In the genomic region with DNA sequence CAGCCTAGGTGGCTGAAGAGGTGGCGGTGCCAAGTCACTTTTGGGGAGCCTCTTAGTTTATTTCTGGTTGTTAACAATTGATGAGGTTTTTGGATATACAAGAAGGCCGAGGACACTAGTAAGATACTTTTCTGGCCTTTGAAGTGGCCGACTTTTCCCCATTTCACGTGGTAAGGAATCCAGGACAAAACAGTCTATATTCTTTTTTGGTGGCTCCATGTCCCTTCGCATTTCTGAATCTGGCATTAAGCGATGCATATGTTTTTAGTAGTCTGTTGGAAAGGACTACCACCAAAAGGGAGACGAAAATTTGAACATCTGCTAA, we compare ENCODE assay signal across 8 cellular contexts. TPM values are rescaled to one million over a fixed set of nuclear protein-coding genes. Genes with fewer than 3 reads are reported as not detected.
DNase-seq lines count a peak whose midpoint lies in the region; ATAC-seq and TF ChIP-seq lines count a peak whose summit lies in the region.

No MANE protein-coding gene starts in this region.

- no peak for TF ChIP-seq POLR2A in sigmoid colon (IDR thresholded peaks at IDR 0.05)

- H3K36me3 ChIP-seq in GM06990 (ENCODE audit: control insufficient read depth, insufficient read depth, low read length): peaks cover 2% of the 10 kb centered on the region
- peaks cover 41% of the 10 kb centered on the region for H3K36me3 ChIP-seq in RWPE2 (ENCODE audit: low read depth)
- peaks cover 2% of the 10 kb centered on the region for H3K36me3 ChIP-seq in fibroblast of lung (ENCODE audit: control insufficient read depth, insufficient read depth, low read length)
- H3K36me3 ChIP-seq in sigmoid colon: peaks cover 0 to 34% (median 10%) of the 10 kb centered on the region in 4 donors

- H3K9me3 ChIP-seq in RWPE2 (ENCODE audit: severe bottlenecking) (no peaks in the 10 kb centered on the region), fibroblast of lung (ENCODE audit: control insufficient read depth, insufficient read depth, low read depth, low read length) (no peaks in the 10 kb centered on the region), sigmoid colon (no peaks in the 10 kb centered on the region)

- H3K4me1 ChIP-seq in RWPE2 (ENCODE audit: insufficient read depth, poor library complexity, severe bottlenecking) (peaks cover 24% of the 10 kb centered on the region), fibroblast of lung (ENCODE audit: control insufficient read depth, extremely low read depth, insufficient read depth, low read length) (peaks cover 6% of the 10 kb centered on the region), sigmoid colon (peaks cover 0 to 49% (median 26%) of the 10 kb centered on the region in 4 donors)

- H3K4me3 ChIP-seq in GM06990 (replicated peaks; ENCODE audit: low read depth, low read length) (peak overlapping the region; percentile 93), RWPE2 (ENCODE audit: severe bottlenecking) (peak overlapping the region; percentile 48), fibroblast of lung (replicated peaks in 1 of 4; ENCODE audit: control extremely low read depth in 1 of 4, insufficient read depth in 1 of 4, low read depth in 3 of 4, low read length in 4 of 4) (peak overlapping the region; percentile 67 to 74 (median 70)), sigmoid colon (peak overlapping the region; percentile 66 to 93 (median 92))

- peak overlapping the region; percentile 81 for H3K4me2 ChIP-seq in fibroblast of lung (ENCODE audit: extremely low read depth, insufficient read depth, low read length)

- no peaks in the 10 kb centered on the region for H4K20me1 ChIP-seq in fibroblast of lung (ENCODE audit: control insufficient read depth, extremely low read depth, insufficient read depth, low read length)

- peaks cover 31% of the 10 kb centered on the region for H3K79me2 ChIP-seq in fibroblast of lung (ENCODE audit: control insufficient read depth, insufficient read depth, low read length)

- H3K27ac ChIP-seq in RWPE2 (ENCODE audit: poor library complexity, severe bottlenecking) (peak overlapping the region; percentile 90), fibroblast of lung (ENCODE audit: insufficient read depth, low read length) (peak overlapping the region; percentile 23), sigmoid colon (peak overlapping the region; percentile 95 to 99 (median 97))

- intact Hi-C loops in sigmoid colon (cut with DNase I): loop anchor here (2.0 to 10.0 kb wide), 5 partner anchors 39 to 1899 kb away; partner anchors contain the start of genes DNAJC1 and OTUD1

- TF ChIP-seq EP300 in sigmoid colon (IDR thresholded peaks at IDR 0.05): no peak

- no peak for ATAC-seq in RWPE2 (ENCODE audit: low read depth)
- ATAC-seq in GM21423 (IDR thresholded peaks at IDR 0.05; ENCODE audit: unreplicated experiment): no peak
- no peak for ATAC-seq in GM18861 (IDR thresholded peaks at IDR 0.05; ENCODE audit: unreplicated experiment)
- no peak for ATAC-seq in GM21786 (IDR thresholded peaks at IDR 0.05; ENCODE audit: unreplicated experiment)

- no peak for TF ChIP-seq CTCF in GM06990 (IDR thresholded peaks at IDR 0.05; ENCODE audit: insufficient read depth, low read length, poor library complexity, severe bottlenecking)
- TF ChIP-seq CTCF in RWPE2 (IDR thresholded peaks at IDR 0.05; ENCODE audit: poor library complexity, severe bottlenecking): no peak
- TF ChIP-seq CTCF in fibroblast of lung (conservative IDR thresholded peaks at IDR 0.05 in 1 of 2, IDR thresholded peaks at IDR 0.05 in 1 of 2; ENCODE audit: low read depth in 1 of 2, low read length in 2 of 2): no peak
- no peak for TF ChIP-seq CTCF in sigmoid colon (IDR thresholded peaks at IDR 0.05)

- no peak overlapping the region for H2AFZ ChIP-seq in fibroblast of lung (ENCODE audit: low read length)

- 48 to 49% methylated on average over 7 of the region's 7 CpGs for WGBS in sigmoid colon, 2 donors

- H3K9ac ChIP-seq in fibroblast of lung (ENCODE audit: insufficient read depth, low read length): peak overlapping the region; percentile 58

- H3K27me3 ChIP-seq in GM06990 (replicated peaks; ENCODE audit: control insufficient read depth, insufficient read depth, low read length) (no peaks in the 10 kb centered on the region), RWPE2 (ENCODE audit: insufficient read depth, poor library complexity, severe bottlenecking) (no peaks in the 10 kb centered on the region), fibroblast of lung (ENCODE audit: control insufficient read depth, insufficient read depth, low read length) (no peaks in the 10 kb centered on the region), sigmoid colon (no peaks in the 10 kb centered on the region)

- DNase-seq in GM06990 (ENCODE audit: extremely low read depth, insufficient read length) (no peak), RWPE2 (ENCODE audit: low spot score) (no peak), fibroblast of lung (ENCODE audit: low read depth in 2 of 2) (peak in 1 of 2 donors; percentile 10), sigmoid colon (no peak), dedifferentiated amniotic fluid mesenchymal stem cell (ENCODE audit: extremely low spot score) (no peak)

RNA-seq across cellular contexts. Expression of gene MLLT10, which starts 1.4 kb away (rescaled TPM):
- 33.1 and 56.3 TPM in 2 replicates for total RNA-seq in fibroblast of lung
- 25.1 and 25.6 TPM in 2 replicates for polyA plus RNA-seq in fibroblast of lung
- 12.8 and 14.0 TPM in 2 replicates for polyA plus RNA-seq in fibroblast of lung (2012)
- polyA minus RNA-seq in fibroblast of lung (ENCODE audit: low replicate concordance): 12.3 and 26.8 TPM in 2 replicates
- 10 to 100 TPM; 36.0 to 53.7 (median 45.1) TPM for total RNA-seq in sigmoid colon
- polyA plus RNA-seq in sigmoid colon: 10 to 100 TPM in 2 of 3 donors, 1 to 10 TPM in 1; 8.6 to 16.1 (median 10.2) TPM

RNA-seq across cellular contexts. Expression of gene SKIDA1, which starts 10.0 kb away (rescaled TPM):
- total RNA-seq in fibroblast of lung (0.50 and 0.51 TPM in 2 replicates), sigmoid colon (1 to 10 TPM in 3 of 4 donors, under 1 TPM in 1; 0.82 to 4.2 (median 3.4) TPM)
- polyA plus RNA-seq in fibroblast of lung (0.28 and 0.49 TPM in 2 replicates), sigmoid colon (under 1 TPM in 1 of 3 donors, not detected in 2; 0.10 TPM)
- polyA plus RNA-seq in fibroblast of lung (2012): 0.16 and 0.73 TPM in 2 replicates
- polyA minus RNA-seq in fibroblast of lung (ENCODE audit: low replicate concordance): 0.15 and 1.1 TPM in 2 replicates

Comparison
In these comparisons a context has a peak if more than half of its experiments do, and no peak if none do; other contexts are left out.
1. H3K27ac ChIP-seq: peak in every context shown above with its lines; median percentile 97 in sigmoid colon; 90 in RWPE2; 23 in fibroblast of lung.